Comparison of ENCODE assay signal across 15 cellular contexts in the genomic region with DNA sequence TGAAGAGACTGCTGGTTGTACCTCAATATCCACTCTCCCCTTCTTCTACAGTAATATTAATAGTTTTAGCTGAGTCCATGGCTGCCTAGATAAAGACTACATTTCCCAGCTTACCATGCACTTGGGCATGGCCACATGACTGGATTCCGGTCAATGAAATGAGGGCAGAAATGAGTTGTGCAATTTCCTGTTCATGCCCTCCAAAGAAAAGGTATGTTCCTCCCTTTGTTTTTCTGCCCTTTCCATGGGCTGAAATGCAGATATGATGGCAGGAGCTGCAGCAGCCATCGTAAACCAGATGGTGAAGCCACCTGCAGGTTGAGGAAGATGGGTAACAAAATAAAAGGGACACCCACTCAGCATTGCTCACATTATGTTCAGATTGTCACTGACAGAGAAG. TPM values are rescaled to one million over a fixed set of nuclear protein-coding genes. Genes with fewer than 3 reads are reported as not detected.
DNase-seq lines count a peak whose midpoint lies in the region; ATAC-seq and TF ChIP-seq lines count a peak whose summit lies in the region.
"Had no signal": no experiment of that assay in that cellular context is flagged by ENCODE, and none has a peak within 500 bp of the region (broad histone marks: within the 10 kb centered on the region; RNA-seq: fewer than 3 reads in every experiment).

No MANE protein-coding gene starts in this region.

- H4K8ac ChIP-seq in mesendoderm (ENCODE audit: low read depth, low read length): no peak overlapping the region

- no peak overlapping the region for H3K18ac ChIP-seq in mesendoderm (ENCODE audit: low read length)

- peaks cover 10% of the 10 kb centered on the region; the same call in 1 of the 2 replicates for H3K9me3 ChIP-seq in OCI-LY7 (ENCODE audit: low read length)
- H3K9me3 ChIP-seq in body of pancreas: peaks cover 0 to 5% (median 0%) of the 10 kb centered on the region in 3 donors

- H3K79me2 ChIP-seq in OCI-LY7 (ENCODE audit: insufficient read depth, low read depth, low read length): no peaks in the 10 kb centered on the region
- no peaks in the 10 kb centered on the region for H3K79me2 ChIP-seq in mesendoderm (ENCODE audit: control insufficient read depth, insufficient read depth, low read length)
- H3K79me2 ChIP-seq: parathyroid adenoma had no signal

- H3K4ac ChIP-seq in mesendoderm (ENCODE audit: low read depth, low read length): no peak overlapping the region

- H3K27me3 ChIP-seq in mesendoderm (ENCODE audit: insufficient read depth, low read length, poor library complexity): no peaks in the 10 kb centered on the region
- peaks cover 0 to 3% of the 10 kb centered on the region in 2 donors for H3K27me3 ChIP-seq in body of pancreas

- POLR2A ChIA-PET in activated CD8-positive, alpha-beta T cell treated with anti-CD3 and anti-CD28 coated beads for 36 hours (lab: Charles Lee): no interaction called here
- POLR2A ChIA-PET in activated CD8-positive, alpha-beta T cell treated with anti-CD3 and anti-CD28 coated beads, Interleukin-2, amount 10 ng/mL, durations not matched to agents 7 days and 5 days (lab: Charles Lee): no interaction called here
- POLR2A ChIA-PET in OCI-LY7 (lab: Charles Lee): no interaction called here

- no peak for TF ChIP-seq POLR2A in body of pancreas (IDR thresholded peaks at IDR 0.05)

- H3K9me2 ChIP-seq in OCI-LY7 (ENCODE audit: insufficient read depth, low read length): no peaks in the 10 kb centered on the region

- H3K4me3 ChIP-seq in OCI-LY7 (ENCODE audit: low read depth, low read length, poor library complexity, severe bottlenecking): no peak overlapping the region
- no peak overlapping the region for H3K4me3 ChIP-seq in choroid plexus epithelial cell (ENCODE audit: low read depth, low read length)
- no peak overlapping the region for H3K4me3 ChIP-seq in mesendoderm (ENCODE audit: low read length)
- H3K4me3 ChIP-seq in body of pancreas: no peak overlapping the region
- H3K4me3 ChIP-seq: tibial nerve had no signal

- H4K20me1 ChIP-seq in OCI-LY7 (ENCODE audit: insufficient read depth, low read length): no peaks in the 10 kb centered on the region

- peak overlapping the region; percentile 36; the same call in 1 of the 2 replicates for H3K4me2 ChIP-seq in OCI-LY7 (ENCODE audit: low read length)
- H3K4me2 ChIP-seq in mesendoderm (ENCODE audit: low read length): no peak overlapping the region

- H2AFZ ChIP-seq in OCI-LY7 (ENCODE audit: low read length): peak overlapping the region; percentile 76; the same call in 1 of the 2 replicates
- H2AFZ ChIP-seq: parathyroid adenoma had no signal

- DNase-seq in activated CD8-positive, alpha-beta T cell treated with anti-CD3 and anti-CD28 coated beads for 36 hours: no peak
- no peak for DNase-seq in activated CD8-positive, alpha-beta T cell treated with anti-CD3 and anti-CD28 coated beads, Interleukin-2, amount 10 ng/mL, durations not matched to agents 7 days and 5 days
- DNase-seq in OCI-LY7 (ENCODE audit: low spot score) (peak; percentile 48), choroid plexus epithelial cell (ENCODE audit: low read depth) (peak; percentile 62), mesendoderm (no peak), body of pancreas (no peak)
- no peak for DNase-seq in stimulated activated naive CD8-positive, alpha-beta T cell treated with anti-CD3 and anti-CD28 coated beads, Interleukin-15, Interleukin-2, amounts not matched to agents 100 U/mL and 50 U/mL, for 24 hours
- DNase-seq in activated CD4-positive, alpha-beta T cell treated with anti-CD3 and anti-CD28 coated beads for 4 hours: no peak
- DNase-seq: caudate nucleus, foreskin melanocyte, NCI-H510A treated with DMSO at 0.1 percent for 48 hours had no signal

- no peak overlapping the region for H3K9ac ChIP-seq in mesendoderm (ENCODE audit: low read length)
- H3K9ac ChIP-seq: parathyroid adenoma had no signal

- H3K79me1 ChIP-seq in mesendoderm (ENCODE audit: low read length): no peaks in the 10 kb centered on the region

- H4K5ac ChIP-seq in mesendoderm (ENCODE audit: low read length): no peak overlapping the region

- peaks cover 4% of the 10 kb centered on the region for H3K4me1 ChIP-seq in OCI-LY7 (ENCODE audit: insufficient read depth, low read length, poor library complexity, severe bottlenecking)
- no peaks in the 10 kb centered on the region for H3K4me1 ChIP-seq in mesendoderm (ENCODE audit: control insufficient read depth, low read depth, low read length)
- H3K4me1 ChIP-seq in body of pancreas: no peaks in the 10 kb centered on the region
- H3K4me1 ChIP-seq: parathyroid adenoma, tibial nerve had no signal

- no peak overlapping the region for H2BK5ac ChIP-seq in mesendoderm (ENCODE audit: low read length)

- H2BK15ac ChIP-seq in mesendoderm (replicated peaks; ENCODE audit: low read depth): no peak overlapping the region

- ATAC-seq in activated CD8-positive, alpha-beta T cell treated with anti-CD3 and anti-CD28 coated beads for 36 hours: peak; percentile 67
- ATAC-seq in activated CD8-positive, alpha-beta T cell treated with anti-CD3 and anti-CD28 coated beads, Interleukin-2, amount 10 ng/mL, durations not matched to agents 7 days and 5 days: no peak
- ATAC-seq in stimulated activated naive CD8-positive, alpha-beta T cell treated with anti-CD3 and anti-CD28 coated beads, Interleukin-15, Interleukin-2, amounts not matched to agents 100 U/mL and 50 U/mL, for 24 hours: peak; percentile 28
- ATAC-seq in body of pancreas: no peak

- H3K27ac ChIP-seq in OCI-LY7 (ENCODE audit: low read depth, low read length, poor library complexity, severe bottlenecking) (no peak overlapping the region), mesendoderm (ENCODE audit: low read depth, low read length) (no peak overlapping the region), body of pancreas (no peak overlapping the region)
- H3K27ac ChIP-seq: parathyroid adenoma, tibial nerve had no signal

- H3K27ac Mint-ChIP-seq in activated CD8-positive, alpha-beta T cell treated with anti-CD3 and anti-CD28 coated beads for 36 hours: no peak overlapping the region
- no peak overlapping the region for H3K27ac Mint-ChIP-seq in activated CD8-positive, alpha-beta T cell treated with anti-CD3 and anti-CD28 coated beads, Interleukin-2, amount 10 ng/mL, durations not matched to agents 7 days and 5 days
- H3K27ac Mint-ChIP-seq: B cell; T-helper 1 cell treated with Interleukin-12 subunit alpha and Interleukin-12 subunit beta and Interleukin-4 antibody, amounts not matched to agents 30 μg/mL and 1 μg/mL, for 36 hours had no signal

- no peaks in the 10 kb centered on the region for H3K36me3 ChIP-seq in OCI-LY7 (ENCODE audit: insufficient read depth, low read length)
- H3K36me3 ChIP-seq in mesendoderm (ENCODE audit: control insufficient read depth, insufficient read depth, low read length): no peaks in the 10 kb centered on the region
- H3K36me3 ChIP-seq in body of pancreas (replicated peaks in 1 of 2; ENCODE audit: insufficient read depth in 1 of 2, low read depth in 2 of 2): no peaks in the 10 kb centered on the region
- H3K36me3 ChIP-seq: tibial nerve had no signal

- intact Hi-C loops in activated CD8-positive, alpha-beta T cell treated with anti-CD3 and anti-CD28 coated beads for 36 hours (cut with micrococcal nuclease): no loop called here
- intact Hi-C loops in OCI-LY7 (cut with micrococcal nuclease; ENCODE audit: unreplicated experiment): no loop called here
- intact Hi-C loops in body of pancreas (cut with DNase I): no loop called here

- H2BK120ac ChIP-seq in mesendoderm (ENCODE audit: low read depth, low read length): no peak overlapping the region

- H3K9me3 Mint-ChIP-seq in activated CD8-positive, alpha-beta T cell treated with anti-CD3 and anti-CD28 coated beads for 36 hours: peaks cover 2% of the 10 kb centered on the region
- no peaks in the 10 kb centered on the region for H3K9me3 Mint-ChIP-seq in activated CD8-positive, alpha-beta T cell treated with anti-CD3 and anti-CD28 coated beads, Interleukin-2, amount 10 ng/mL, durations not matched to agents 7 days and 5 days (ENCODE audit: insufficient read depth)
- H3K9me3 Mint-ChIP-seq: T-helper 1 cell treated with Interleukin-12 subunit alpha and Interleukin-12 subunit beta and Interleukin-4 antibody, amounts not matched to agents 30 μg/mL and 1 μg/mL, for 36 hours had no signal

- no TSS peak for BruUV-seq in OCI-LY7 (replicated peaks; lab: Mats Ljungman, UMichigan)

- peaks cover 6% of the 10 kb centered on the region for H3K4me1 Mint-ChIP-seq in activated CD8-positive, alpha-beta T cell treated with anti-CD3 and anti-CD28 coated beads for 36 hours (ENCODE audit: low read depth)
- H3K4me1 Mint-ChIP-seq in activated CD8-positive, alpha-beta T cell treated with anti-CD3 and anti-CD28 coated beads, Interleukin-2, amount 10 ng/mL, durations not matched to agents 7 days and 5 days (ENCODE audit: low read depth): peaks cover 6% of the 10 kb centered on the region
- H3K4me1 Mint-ChIP-seq: B cell had no signal

- no peak overlapping the region for H3K4me3 Mint-ChIP-seq in activated CD8-positive, alpha-beta T cell treated with anti-CD3 and anti-CD28 coated beads for 36 hours
- no peak overlapping the region for H3K4me3 Mint-ChIP-seq in activated CD8-positive, alpha-beta T cell treated with anti-CD3 and anti-CD28 coated beads, Interleukin-2, amount 10 ng/mL, durations not matched to agents 7 days and 5 days
- H3K4me3 Mint-ChIP-seq: B cell; T-helper 1 cell treated with Interleukin-12 subunit alpha and Interleukin-12 subunit beta and Interleukin-4 antibody, amounts not matched to agents 30 μg/mL and 1 μg/mL, for 36 hours had no signal

- H2AK5ac ChIP-seq in mesendoderm (ENCODE audit: low read length): no peak overlapping the region

- H3K36me3 Mint-ChIP-seq in activated CD8-positive, alpha-beta T cell treated with anti-CD3 and anti-CD28 coated beads for 36 hours (ENCODE audit: low read depth): no peaks in the 10 kb centered on the region
- H3K36me3 Mint-ChIP-seq in activated CD8-positive, alpha-beta T cell treated with anti-CD3 and anti-CD28 coated beads, Interleukin-2, amount 10 ng/mL, durations not matched to agents 7 days and 5 days (ENCODE audit: low read depth): peaks cover 2% of the 10 kb centered on the region

- no peak for TF ChIP-seq CTCF in activated CD8-positive, alpha-beta T cell treated with anti-CD3 and anti-CD28 coated beads for 36 hours (IDR thresholded peaks at IDR 0.05)
- no peak for TF ChIP-seq CTCF in OCI-LY7 (conservative IDR thresholded peaks at IDR 0.05; ENCODE audit: low read length)
- no peak for TF ChIP-seq CTCF in choroid plexus epithelial cell (conservative IDR thresholded peaks at IDR 0.05; ENCODE audit: low read depth, low read length)
- no peak for TF ChIP-seq CTCF in body of pancreas (IDR thresholded peaks at IDR 0.05)

- no peak overlapping the region for H3K23ac ChIP-seq in mesendoderm (ENCODE audit: low read length)

- H3K56ac ChIP-seq in mesendoderm (ENCODE audit: low read length): no peak overlapping the region

- H3K27me3 Mint-ChIP-seq in activated CD8-positive, alpha-beta T cell treated with anti-CD3 and anti-CD28 coated beads for 36 hours: peaks cover 2% of the 10 kb centered on the region
- H3K27me3 Mint-ChIP-seq in activated CD8-positive, alpha-beta T cell treated with anti-CD3 and anti-CD28 coated beads, Interleukin-2, amount 10 ng/mL, durations not matched to agents 7 days and 5 days (ENCODE audit: low read depth): peaks cover 3% of the 10 kb centered on the region

- CTCF ChIA-PET in activated CD8-positive, alpha-beta T cell treated with anti-CD3 and anti-CD28 coated beads for 36 hours (lab: Charles Lee): interaction anchor here (0.8 to 1.9 kb wide), 4 partner anchors 14 to 126 kb away, joined by 3 to 9 read pairs (median 3); no protein-coding TSS in a partner anchor
- CTCF ChIA-PET in activated CD8-positive, alpha-beta T cell treated with anti-CD3 and anti-CD28 coated beads, Interleukin-2, amount 10 ng/mL, durations not matched to agents 7 days and 5 days (lab: Charles Lee): interaction anchor here (0.8 to 4.7 kb wide), 6 partner anchors 11 to 132 kb away, joined by 3 to 24 read pairs (median 4); no protein-coding TSS in a partner anchor
- CTCF ChIA-PET in OCI-LY7 (lab: Charles Lee; ENCODE audit: unreplicated experiment): no interaction called here

- no CpG with 5 or more reads among the region's 2 CpGs for WGBS in mesendoderm (ENCODE audit: extremely low coverage, insufficient coverage, low lambda C conversion rate)
- WGBS in body of pancreas, 2 donors: 70 to 74% methylated on average over 2 of the region's 2 CpGs

RNA-seq across cellular contexts. Expression of a gene that starts 15.3 kb away (rescaled TPM):
- under 1 TPM; 0.51 to 0.52 TPM for total RNA-seq in activated CD8-positive, alpha-beta T cell treated with anti-CD3 and anti-CD28 coated beads for 36 hours
- under 1 TPM; 0.05 to 0.08 TPM for total RNA-seq in activated CD8-positive, alpha-beta T cell treated with anti-CD3 and anti-CD28 coated beads, Interleukin-2, amount 10 ng/mL, durations not matched to agents 7 days and 5 days
- total RNA-seq in OCI-LY7 (2014; rRNA removed; shearing (Covaris generic)): 0.63 and 0.82 TPM in 2 replicates
- total RNA-seq in OCI-LY7 (2022) (0.83 and 1.8 TPM in 2 replicates), body of pancreas (1 to 10 TPM in 1 of 2 donors, not detected in 1; 1.6 TPM)
- 0.08 TPM for polyA plus RNA-seq in mesendoderm (2013, experiment 1 of 2)
- polyA plus RNA-seq in mesendoderm (2013, experiment 2 of 2): 0.06 TPM

RNA-seq across cellular contexts. Expression of a gene that starts 43.6 kb away (rescaled TPM):
- total RNA-seq in activated CD8-positive, alpha-beta T cell treated with anti-CD3 and anti-CD28 coated beads for 36 hours: 100 to 1,000 TPM; 155 to 160 TPM
- 100 to 1,000 TPM; 227 to 232 TPM for total RNA-seq in activated CD8-positive, alpha-beta T cell treated with anti-CD3 and anti-CD28 coated beads, Interleukin-2, amount 10 ng/mL, durations not matched to agents 7 days and 5 days
- total RNA-seq in OCI-LY7 (2014; rRNA removed; shearing (Covaris generic)): 174 and 225 TPM in 2 replicates
- total RNA-seq in OCI-LY7 (2022): 215 and 235 TPM in 2 replicates
- polyA plus RNA-seq in mesendoderm (2013, experiment 1 of 2): 0.48 TPM
- 0.77 TPM for polyA plus RNA-seq in mesendoderm (2013, experiment 2 of 2)
- 1 to 10 TPM; 3.0 to 7.3 TPM for total RNA-seq in body of pancreas

Comparison
In these comparisons a context has a peak if more than half of its experiments do, and no peak if none do; other contexts are left out.
1. ATAC-seq: peak in activated CD8-positive, alpha-beta T cell treated with anti-CD3 and anti-CD28 coated beads for 36 hours (single experiment) and stimulated activated naive CD8-positive, alpha-beta T cell treated with anti-CD3 and anti-CD28 coated beads, Interleukin-15, Interleukin-2, amounts not matched to agents 100 U/mL and 50 U/mL, for 24 hours (single experiment); none in activated CD8-positive, alpha-beta T cell treated with anti-CD3 and anti-CD28 coated beads, Interleukin-2, amount 10 ng/mL, durations not matched to agents 7 days and 5 days (single experiment) and body of pancreas (single experiment).
2. DNase-seq: peak in OCI-LY7 (single experiment) and choroid plexus epithelial cell (single experiment); none in activated CD8-positive, alpha-beta T cell treated with anti-CD3 and anti-CD28 coated beads for 36 hours (single experiment), activated CD8-positive, alpha-beta T cell treated with anti-CD3 and anti-CD28 coated beads, Interleukin-2, amount 10 ng/mL, durations not matched to agents 7 days and 5 days (single experiment), stimulated activated naive CD8-positive, alpha-beta T cell treated with anti-CD3 and anti-CD28 coated beads, Interleukin-15, Interleukin-2, amounts not matched to agents 100 U/mL and 50 U/mL, for 24 hours (single experiment), mesendoderm (single experiment), activated CD4-positive, alpha-beta T cell treated with anti-CD3 and anti-CD28 coated beads for 4 hours (0 of 2) and body of pancreas (0 of 4).
3. RNA of a gene that starts 43.6 kb away (total RNA-seq): 174 to 235 TPM in OCI-LY7, 227 to 232 TPM in activated CD8-positive, alpha-beta T cell treated with anti-CD3 and anti-CD28 coated beads, Interleukin-2, amount 10 ng/mL, durations not matched to agents 7 days and 5 days and 155 to 160 TPM in activated CD8-positive, alpha-beta T cell treated with anti-CD3 and anti-CD28 coated beads for 36 hours; 3.0 to 7.3 TPM in body of pancreas; every median in the first group is over 10 times any median in the second.